In the genomic region with DNA sequence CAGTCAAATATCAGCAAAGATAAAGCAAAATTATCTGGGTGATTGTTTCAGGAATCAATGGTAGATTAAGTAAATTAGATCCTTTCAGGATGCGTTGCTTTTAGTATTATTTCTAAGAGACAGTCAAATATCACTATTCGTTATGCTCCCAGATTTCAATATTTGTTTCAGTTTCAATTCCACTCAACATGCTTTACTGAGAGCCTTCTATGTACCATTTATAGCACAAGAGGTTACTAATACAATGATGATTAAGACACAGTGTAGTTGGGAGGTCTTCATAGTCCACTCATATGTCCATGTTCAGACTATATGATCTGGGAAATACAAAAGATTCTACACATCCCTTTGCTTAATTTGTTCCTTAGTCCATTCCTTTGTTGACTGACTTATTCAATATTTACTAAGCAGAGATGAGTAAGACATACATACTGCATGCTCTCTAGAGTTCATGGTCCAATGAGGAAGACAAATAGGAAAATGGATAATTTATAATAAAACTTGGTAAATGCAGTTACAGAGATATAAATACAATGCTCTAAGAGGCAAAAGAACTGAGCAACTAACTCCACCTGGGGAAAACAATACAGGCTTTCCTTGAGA, we compare ENCODE assay signal across 31 cellular contexts.
"Had no signal": no experiment of that assay in that cellular context is flagged by ENCODE, and none has a peak within 500 bp of the region (broad histone marks: within the 10 kb centered on the region; RNA-seq: fewer than 3 reads in every experiment).

No MANE protein-coding gene starts in this region.

- H3K4me1 Mint-ChIP-seq: activated B cell treated with CpG ODN at 0.5 μM for 24 hours; activated CD4-positive, alpha-beta memory T cell treated with anti-CD3 and anti-CD28 coated beads, Interleukin-2, amount 10 ng/mL, durations not matched to agents 7 days and 5 days; activated naive CD4-positive, alpha-beta T cell treated with anti-CD3 and anti-CD28 coated beads, Interleukin-2, amount 10 ng/mL, durations not matched to agents 7 days and 5 days; activated naive CD8-positive, alpha-beta T cell treated with anti-CD3 and anti-CD28 coated beads, Interleukin-2, amount 50 U/mL, for 24 hours; brain; central memory CD8-positive, alpha-beta T cell had no signal

- ATAC-seq: activated CD8-positive, alpha-beta memory T cell treated with anti-CD3 and anti-CD28 coated beads, Interleukin-2, amount 10 ng/mL, durations not matched to agents 7 days and 5 days; activated naive CD8-positive, alpha-beta T cell treated with anti-CD3 and anti-CD28 coated beads, Interleukin-2, amount 50 U/mL, for 24 hours had no signal

- H3K27ac Mint-ChIP-seq: activated B cell treated with CpG ODN at 0.5 μM for 24 hours; activated CD4-positive, alpha-beta memory T cell treated with anti-CD3 and anti-CD28 coated beads, Interleukin-2, amount 10 ng/mL, durations not matched to agents 7 days and 5 days; activated CD8-positive, alpha-beta memory T cell treated with anti-CD3 and anti-CD28 coated beads, Interleukin-2, amount 10 ng/mL, durations not matched to agents 7 days and 5 days; activated naive CD4-positive, alpha-beta T cell treated with anti-CD3 and anti-CD28 coated beads, Interleukin-2, amount 10 ng/mL, durations not matched to agents 7 days and 5 days; activated naive CD8-positive, alpha-beta T cell; activated naive CD8-positive, alpha-beta T cell treated with anti-CD3 and anti-CD28 coated beads, Interleukin-2, amount 50 U/mL, for 24 hours; brain had no signal

- H3K4me3 Mint-ChIP-seq: activated B cell treated with CpG ODN at 0.5 μM for 24 hours; activated CD4-positive, alpha-beta memory T cell treated with anti-CD3 and anti-CD28 coated beads, Interleukin-2, amount 10 ng/mL, durations not matched to agents 7 days and 5 days; activated CD8-positive, alpha-beta memory T cell treated with anti-CD3 and anti-CD28 coated beads, Interleukin-2, amount 10 ng/mL, durations not matched to agents 7 days and 5 days; activated naive CD4-positive, alpha-beta T cell treated with anti-CD3 and anti-CD28 coated beads, Interleukin-2, amount 10 ng/mL, durations not matched to agents 7 days and 5 days; activated naive CD8-positive, alpha-beta T cell; activated naive CD8-positive, alpha-beta T cell treated with anti-CD3 and anti-CD28 coated beads, Interleukin-2, amount 50 U/mL, for 24 hours; brain; central memory CD8-positive, alpha-beta T cell had no signal

- DNase-seq: activated B cell treated with CpG ODN at 0.5 μM for 24 hours; activated CD4-positive, alpha-beta memory T cell treated with anti-CD3 and anti-CD28 coated beads, Interleukin-2, amount 10 ng/mL, durations not matched to agents 7 days and 5 days; activated CD4-positive, alpha-beta T cell treated with anti-CD3 and anti-CD28 coated beads for 48 hours; activated CD4-positive, CD25-positive, alpha-beta regulatory T cell treated with anti-CD3 and anti-CD28 coated beads, Interleukin-2, amount 50 U/mL, for 72 hours; activated CD8-positive, alpha-beta memory T cell treated with anti-CD3 and anti-CD28 coated beads for 24 hours; activated CD8-positive, alpha-beta memory T cell treated with anti-CD3 and anti-CD28 coated beads, Interleukin-2, amount 10 ng/mL, durations not matched to agents 7 days and 5 days; activated CD8-positive, alpha-beta memory T cell treated with anti-CD3 and anti-CD28 coated beads, Interleukin-2, amount 50 U/mL, for 48 hours; activated effector memory CD4-positive, alpha-beta T cell treated with Interleukin-2 at 50 U/mL for 16 hours; activated naive CD4-positive, alpha-beta T cell treated with anti-CD3 and anti-CD28 coated beads, Interleukin-2, amount 10 ng/mL, durations not matched to agents 7 days and 5 days; activated naive CD8-positive, alpha-beta T cell treated with anti-CD3 and anti-CD28 coated beads, Interleukin-2, amount 50 U/mL, for 24 hours; activated T-cell treated with anti-CD3 and anti-CD28 coated beads, Interleukin-2, amount 50 U/mL, for 48 hours; anterior cingulate cortex; Karpas-422; NCI-H1092; NCI-H1436 treated with DMSO at 0.1 percent for 48 hours; NCI-H1694 treated with DMSO at 0.1 percent for 48 hours; NCI-H2029 treated with DMSO at 0.1 percent for 48 hours; NCI-H2107; NCI-H2171; NCI-H510A; NCI-H526; NCI-H748 treated with DMSO at 0.1 percent for 48 hours; Right ventricle myocardium superior; SW 1271; T-helper 1 cell; T-helper 2 cell; T-helper 9 cell had no signal

- H3K9me3 Mint-ChIP-seq: activated B cell treated with CpG ODN at 0.5 μM for 24 hours; activated CD4-positive, alpha-beta memory T cell treated with anti-CD3 and anti-CD28 coated beads, Interleukin-2, amount 10 ng/mL, durations not matched to agents 7 days and 5 days; activated naive CD4-positive, alpha-beta T cell treated with anti-CD3 and anti-CD28 coated beads, Interleukin-2, amount 10 ng/mL, durations not matched to agents 7 days and 5 days; activated naive CD8-positive, alpha-beta T cell treated with anti-CD3 and anti-CD28 coated beads, Interleukin-2, amount 50 U/mL, for 24 hours; brain; central memory CD8-positive, alpha-beta T cell had no signal

- H3K27ac ChIP-seq: VCaP had no signal

- H3K36me3 Mint-ChIP-seq: activated CD8-positive, alpha-beta memory T cell treated with anti-CD3 and anti-CD28 coated beads, Interleukin-2, amount 10 ng/mL, durations not matched to agents 7 days and 5 days; activated naive CD4-positive, alpha-beta T cell treated with anti-CD3 and anti-CD28 coated beads, Interleukin-2, amount 10 ng/mL, durations not matched to agents 7 days and 5 days; activated naive CD8-positive, alpha-beta T cell; brain had no signal
